Comparison of ENCODE assay signal across 1 cellular context in genomic region chr9:128771745-128772519, GRCh38.
TF ChIP-seq lines count a peak whose summit lies in the region.

Gene ZER1 (minus strand): TSS chr9:128771927. CDS start chr9:128755565, 16,362 bp downstream.

TF ChIP-seq in HepG2, 621 proteins besides CTCF, POLR2A, EP300 and RAD21 (continued from another document and continues in another):
- TF ChIP-seq E2F1 (CRISPR knock-in tag; IDR thresholded peaks at IDR 0.05) (peak; percentile 50; the same call in 1 of the 2 replicates), ZFP36L2 (CRISPR knock-in tag; IDR thresholded peaks at IDR 0.05) (no peak), HNRNPUL1 (IDR thresholded peaks at IDR 0.05; ENCODE audit: low read depth, low read length) (0 out of 2 replicates have a peak, but pooled peaks have one; percentile 45), ZNF572 (CRISPR knock-in tag; IDR thresholded peaks at IDR 0.05) (0 out of 2 replicates have a peak, but pooled peaks have one; percentile 57), ZNF724P (CRISPR knock-in tag; IDR thresholded peaks at IDR 0.05; ENCODE audit: borderline replicate concordance) (0 out of 2 replicates have a peak, but pooled peaks have one; percentile 28), TCF12 (IDR thresholded peaks at IDR 0.05) (no peak), TCF12 (CRISPR knock-in tag; IDR thresholded peaks at IDR 0.05) (0 out of 2 replicates have a peak, but pooled peaks have one; percentile 70), SP2 (CRISPR knock-in tag; IDR thresholded peaks at IDR 0.05) (peak; percentile 60), ZHX2 (IDR thresholded peaks at IDR 0.05; ENCODE audit: low read depth) (peak; percentile 77), ZHX2 (CRISPR knock-in tag; IDR thresholded peaks at IDR 0.05; ENCODE audit: borderline replicate concordance) (0 out of 2 replicates have a peak, but pooled peaks have one; percentile 55), SNAPC2 (CRISPR knock-in tag; IDR thresholded peaks at IDR 0.05) (no peak), SP4 (CRISPR knock-in tag; IDR thresholded peaks at IDR 0.05) (peak; percentile 86), ETV6 (CRISPR knock-in tag; conservative IDR thresholded peaks at IDR 0.05) (peak; percentile 74; the same call in 1 of the 2 replicates), CEBPB (IDR thresholded peaks at IDR 0.05; ENCODE audit: borderline replicate concordance, low read depth, low read length) (no peak), POLR2G (IDR thresholded peaks at IDR 0.05; ENCODE audit: low read depth, low read length) (peak; percentile 74), KLF9 (CRISPR knock-in tag; IDR thresholded peaks at IDR 0.05; ENCODE audit: low read depth) (no peak), GATAD1 (CRISPR knock-in tag; IDR thresholded peaks at IDR 0.05) (peak; percentile 96), SOX5 (CRISPR knock-in tag; IDR thresholded peaks at IDR 0.05; ENCODE audit: borderline replicate concordance) (peak; percentile 44; the same call in 1 of the 2 replicates), MED8 (CRISPR knock-in tag; IDR thresholded peaks at IDR 0.05; ENCODE audit: insufficient replicate concordance) (peak; percentile 37), CCAR2 (optimal IDR thresholded peaks at IDR 0.05; ENCODE audit: low read depth, low read length) (peak; percentile 65), PHF5A (CRISPR knock-in tag; IDR thresholded peaks at IDR 0.05; ENCODE audit: low read depth, unreplicated experiment) (peak; percentile 29), PATZ1 (CRISPR knock-in tag; IDR thresholded peaks at IDR 0.05) (peak; percentile 89), NFKBIZ (CRISPR knock-in tag; IDR thresholded peaks at IDR 0.05) (peak; percentile 69; the same call in 1 of the 2 replicates), SMYD3 (CRISPR knock-in tag; IDR thresholded peaks at IDR 0.05) (0 out of 2 replicates have a peak, but pooled peaks have one; percentile 36), PRMT3 (CRISPR knock-in tag; IDR thresholded peaks at IDR 0.05; ENCODE audit: borderline replicate concordance, low read depth) (peak; percentile 63; the same call in 1 of the 2 replicates), HNRNPK (IDR thresholded peaks at IDR 0.05; ENCODE audit: low read depth, low read length, poor library complexity, severe bottlenecking) (peak; percentile 81), XRCC5 (optimal IDR thresholded peaks at IDR 0.05; ENCODE audit: low read length) (peak; percentile 91), ZSCAN29 (CRISPR knock-in tag; conservative IDR thresholded peaks at IDR 0.05) (no peak), ZNF501 (CRISPR knock-in tag; IDR thresholded peaks at IDR 0.05) (peak; percentile 91), NFE2L2 (IDR thresholded peaks at IDR 0.05; ENCODE audit: low read length) (no peak), ZNF331 (CRISPR knock-in tag; IDR thresholded peaks at IDR 0.05) (peak; percentile 90), TEAD3 (CRISPR knock-in tag; optimal IDR thresholded peaks at IDR 0.05; ENCODE audit: borderline replicate concordance) (peak; percentile 40), ERF (CRISPR knock-in tag; IDR thresholded peaks at IDR 0.05) (peak; percentile 93), ARID5B (CRISPR knock-in tag; IDR thresholded peaks at IDR 0.05) (peak; percentile 66; the same call in 1 of the 2 replicates), TBX2 (CRISPR knock-in tag; IDR thresholded peaks at IDR 0.05; ENCODE audit: borderline replicate concordance) (peak; percentile 43; the same call in 1 of the 2 replicates), ZNF878 (CRISPR knock-in tag; IDR thresholded peaks at IDR 0.05) (peak; percentile 83; the same call in 1 of the 2 replicates), RFX1 (IDR thresholded peaks at IDR 0.05) (peak; percentile 49; the same call in 1 of the 2 replicates), ZNF30 (CRISPR knock-in tag; IDR thresholded peaks at IDR 0.05) (no peak; the same call in 1 of the 2 replicates), TMF1 (CRISPR knock-in tag; IDR thresholded peaks at IDR 0.05; ENCODE audit: low read depth) (peak; percentile 89; the same call in 1 of the 2 replicates)
- TF ChIP-seq, protein P1, sequence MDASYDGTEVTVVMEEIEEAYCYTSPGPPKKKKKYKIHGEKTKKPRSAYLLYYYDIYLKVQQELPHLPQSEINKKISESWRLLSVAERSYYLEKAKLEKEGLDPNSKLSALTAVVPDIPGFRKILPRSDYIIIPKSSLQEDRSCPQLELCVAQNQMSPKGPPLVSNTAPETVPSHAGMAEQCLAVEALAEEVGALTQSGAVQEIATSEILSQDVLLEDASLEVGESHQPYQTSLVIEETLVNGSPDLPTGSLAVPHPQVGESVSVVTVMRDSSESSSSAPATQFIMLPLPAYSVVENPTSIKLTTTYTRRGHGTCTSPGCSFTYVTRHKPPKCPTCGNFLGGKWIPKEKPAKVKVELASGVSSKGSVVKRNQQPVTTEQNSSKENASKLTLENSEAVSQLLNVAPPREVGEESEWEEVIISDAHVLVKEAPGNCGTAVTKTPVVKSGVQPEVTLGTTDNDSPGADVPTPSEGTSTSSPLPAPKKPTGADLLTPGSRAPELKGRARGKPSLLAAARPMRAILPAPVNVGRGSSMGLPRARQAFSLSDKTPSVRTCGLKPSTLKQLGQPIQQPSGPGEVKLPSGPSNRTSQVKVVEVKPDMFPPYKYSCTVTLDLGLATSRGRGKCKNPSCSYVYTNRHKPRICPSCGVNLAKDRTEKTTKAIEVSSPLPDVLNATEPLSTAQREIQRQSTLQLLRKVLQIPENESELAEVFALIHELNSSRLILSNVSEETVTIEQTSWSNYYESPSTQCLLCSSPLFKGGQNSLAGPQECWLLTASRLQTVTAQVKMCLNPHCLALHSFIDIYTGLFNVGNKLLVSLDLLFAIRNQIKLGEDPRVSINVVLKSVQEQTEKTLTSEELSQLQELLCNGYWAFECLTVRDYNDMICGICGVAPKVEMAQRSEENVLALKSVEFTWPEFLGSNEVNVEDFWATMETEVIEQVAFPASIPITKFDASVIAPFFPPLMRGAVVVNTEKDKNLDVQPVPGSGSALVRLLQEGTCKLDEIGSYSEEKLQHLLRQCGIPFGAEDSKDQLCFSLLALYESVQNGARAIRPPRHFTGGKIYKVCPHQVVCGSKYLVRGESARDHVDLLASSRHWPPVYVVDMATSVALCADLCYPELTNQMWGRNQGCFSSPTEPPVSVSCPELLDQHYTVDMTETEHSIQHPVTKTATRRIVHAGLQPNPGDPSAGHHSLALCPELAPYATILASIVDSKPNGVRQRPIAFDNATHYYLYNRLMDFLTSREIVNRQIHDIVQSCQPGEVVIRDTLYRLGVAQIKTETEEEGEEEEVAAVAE (CRISPR knock-in tag; IDR thresholded peaks at IDR 0.05; ENCODE audit: borderline replicate concordance): peak; percentile 87; the same call in 1 of the 2 replicates
- TF ChIP-seq, protein P2, sequence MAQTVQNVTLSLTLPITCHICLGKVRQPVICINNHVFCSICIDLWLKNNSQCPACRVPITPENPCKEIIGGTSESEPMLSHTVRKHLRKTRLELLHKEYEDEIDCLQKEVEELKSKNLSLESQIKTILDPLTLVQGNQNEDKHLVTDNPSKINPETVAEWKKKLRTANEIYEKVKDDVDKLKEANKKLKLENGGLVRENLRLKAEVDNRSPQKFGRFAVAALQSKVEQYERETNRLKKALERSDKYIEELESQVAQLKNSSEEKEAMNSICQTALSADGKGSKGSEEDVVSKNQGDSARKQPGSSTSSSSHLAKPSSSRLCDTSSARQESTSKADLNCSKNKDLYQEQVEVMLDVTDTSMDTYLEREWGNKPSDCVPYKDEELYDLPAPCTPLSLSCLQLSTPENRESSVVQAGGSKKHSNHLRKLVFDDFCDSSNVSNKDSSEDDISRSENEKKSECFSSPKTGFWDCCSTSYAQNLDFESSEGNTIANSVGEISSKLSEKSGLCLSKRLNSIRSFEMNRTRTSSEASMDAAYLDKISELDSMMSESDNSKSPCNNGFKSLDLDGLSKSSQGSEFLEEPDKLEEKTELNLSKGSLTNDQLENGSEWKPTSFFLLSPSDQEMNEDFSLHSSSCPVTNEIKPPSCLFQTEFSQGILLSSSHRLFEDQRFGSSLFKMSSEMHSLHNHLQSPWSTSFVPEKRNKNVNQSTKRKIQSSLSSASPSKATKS (CRISPR knock-in tag; IDR thresholded peaks at IDR 0.05): no peak
- TF ChIP-seq, protein P3, sequence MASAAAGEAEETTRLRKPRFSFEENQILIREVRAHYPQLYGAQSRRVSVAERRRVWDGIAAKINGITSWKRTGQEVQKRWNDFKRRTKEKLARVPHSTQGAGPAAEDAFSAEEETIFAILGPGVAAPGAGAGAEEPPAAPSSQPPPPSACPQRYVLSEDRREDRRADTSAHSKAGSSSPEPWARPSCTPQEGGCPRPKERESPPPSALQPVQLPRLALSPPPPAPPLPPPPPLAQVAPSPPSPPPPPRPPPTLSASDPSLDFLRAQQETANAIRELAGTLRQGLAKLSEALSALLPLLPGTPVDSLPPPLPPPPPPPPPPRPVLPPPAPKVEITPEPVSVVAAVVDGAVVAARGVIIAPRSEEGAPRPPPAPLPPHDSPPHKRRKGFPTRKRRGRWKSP (CRISPR knock-in tag; IDR thresholded peaks at IDR 0.05): peak; percentile 84
